In the genomic region with DNA sequence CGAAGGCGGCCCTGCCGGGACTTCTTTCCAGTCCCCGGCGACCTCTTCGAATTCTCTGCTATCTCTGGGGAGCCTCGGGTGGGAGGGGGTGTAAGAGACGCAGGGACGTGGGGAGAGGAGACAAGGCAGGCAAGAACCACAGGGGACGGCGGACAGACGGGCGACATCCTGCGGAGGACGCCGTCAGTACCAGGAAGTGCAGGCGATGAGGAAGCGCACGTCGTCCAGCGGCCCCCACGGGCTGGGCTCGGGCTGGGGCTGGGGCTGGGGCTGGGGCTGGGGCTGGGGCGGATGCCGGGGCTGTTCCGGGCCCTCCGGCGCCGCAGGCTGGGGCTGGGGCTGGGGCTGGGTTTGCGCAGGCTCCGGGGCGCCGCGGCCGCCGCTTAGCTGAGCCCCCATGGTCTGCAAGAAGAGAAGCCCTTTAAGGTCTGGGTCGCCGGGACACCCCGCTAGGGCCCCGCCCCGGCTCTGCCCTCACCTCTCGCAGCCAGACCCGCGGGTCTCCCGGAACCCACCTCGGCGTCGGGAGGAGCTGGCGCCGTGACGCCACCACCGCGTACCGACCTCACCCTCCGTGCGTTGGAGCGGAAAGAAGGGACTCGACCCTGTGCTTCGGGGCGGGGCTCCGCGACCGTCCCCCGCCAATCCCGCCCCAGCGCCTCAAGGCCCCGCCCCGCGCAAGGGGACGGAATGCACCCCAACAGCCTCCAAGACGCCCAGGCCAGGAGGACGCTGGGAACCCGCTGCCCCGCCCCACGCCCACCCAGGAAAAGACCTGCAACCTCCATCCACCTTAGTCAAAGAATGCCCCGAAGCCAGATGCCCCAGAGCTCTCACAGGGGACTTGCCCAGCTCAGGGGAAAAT, we compare ENCODE assay signal across 8 cellular contexts. TPM values are rescaled to one million over a fixed set of nuclear protein-coding genes. Genes with fewer than 3 reads are reported as not detected.
A peak's percentile ranks its signal among the peaks of the same experiment; 100 is the strongest.
DNase-seq lines count a peak whose midpoint lies in the region; ATAC-seq, FAIRE-seq and TF ChIP-seq lines count a peak whose summit lies in the region.

A gene (minus strand): TSS at position 592 of the 865 bp plus-strand sequence. CDS start 193 bp downstream, at position 399.

- no peak for TF ChIP-seq CTCF in natural killer cell (IDR thresholded peaks at IDR 0.05)

- H3K9me3 Mint-ChIP-seq in activated T-helper 17 cell treated with anti-CD3 and anti-CD28 coated beads, Interleukin-2, amount 50 U/mL, for 72 hours: no peaks in the 10 kb centered on the region
- H3K9me3 Mint-ChIP-seq in natural killer cell: no peaks in the 10 kb centered on the region

- no peaks in the 10 kb centered on the region for H3K27me3 Mint-ChIP-seq in activated T-helper 17 cell treated with anti-CD3 and anti-CD28 coated beads, Interleukin-2, amount 50 U/mL, for 72 hours
- no peaks in the 10 kb centered on the region for H3K27me3 Mint-ChIP-seq in natural killer cell (ENCODE audit: low read depth in 2 of 2)

- H3K4me3 Mint-ChIP-seq in activated T-helper 17 cell treated with anti-CD3 and anti-CD28 coated beads, Interleukin-2, amount 50 U/mL, for 72 hours: peak within 1 kb of the TSS; percentile 99
- H3K4me3 Mint-ChIP-seq in natural killer cell: peak within 1 kb of the TSS; percentile 95

- peak within 1 kb of the TSS; percentile 100 for H3K27ac Mint-ChIP-seq in activated T-helper 17 cell treated with anti-CD3 and anti-CD28 coated beads, Interleukin-2, amount 50 U/mL, for 72 hours
- H3K27ac Mint-ChIP-seq in natural killer cell: peak within 1 kb of the TSS; percentile 97 to 100

- FAIRE-seq in RCC 7860 (lab: Jason Lieb, UNC): no peak

- DNase-seq in DMS153 treated with DMSO at 0.1 percent for 48 hours (lab: John Stamatoyannopoulos, UW; ENCODE audit: unreplicated experiment) (peak; percentile 85), HuH-7.5 (ENCODE audit: low spot score) (peak; percentile 52), RCC 7860 (ENCODE audit: low spot score) (peak; percentile 77), fibroblast of peridontal ligament (ENCODE audit: extremely low read depth) (peak; percentile 70), natural killer cell (peak; percentile 80)
- DNase-seq in stimulated activated naive CD4-positive, alpha-beta T cell (lab: John Stamatoyannopoulos, UW): peak; percentile 76 to 87 (median 85)

- H3K36me3 Mint-ChIP-seq in activated T-helper 17 cell treated with anti-CD3 and anti-CD28 coated beads, Interleukin-2, amount 50 U/mL, for 72 hours (ENCODE audit: low read depth): peaks cover 74% of the 10 kb centered on the region
- no peaks in the 10 kb centered on the region for H3K36me3 Mint-ChIP-seq in natural killer cell

- intact Hi-C loops in natural killer cell (cut with micrococcal nuclease): no loop called here

- ATAC-seq in GM21447 (IDR thresholded peaks at IDR 0.05; ENCODE audit: unreplicated experiment) (peak; percentile 76), natural killer cell (peak; percentile 85 to 94 (median 85))
- ATAC-seq in activated T-helper 17 cell treated with anti-CD3 and anti-CD28 coated beads, Interleukin-2, amount 50 U/mL, for 72 hours (replicated peaks): peak; percentile 96

- peaks cover 4% of the 10 kb centered on the region for H3K4me1 Mint-ChIP-seq in activated T-helper 17 cell treated with anti-CD3 and anti-CD28 coated beads, Interleukin-2, amount 50 U/mL, for 72 hours
- H3K4me1 Mint-ChIP-seq in natural killer cell: peaks cover 16 to 33% of the 10 kb centered on the region in 2 donors

RNA-seq across cellular contexts. Expression of the gene that starts here (rescaled TPM):
- total RNA-seq in activated T-helper 17 cell treated with anti-CD3 and anti-CD28 coated beads, Interleukin-2, amount 50 U/mL, for 72 hours: 100 to 1,000 TPM in 1 of 2 donors, 10 to 100 TPM in 1; 38.3 to 104 TPM
- total RNA-seq in natural killer cell: 10 to 100 TPM; 76.5 to 92.7 (median 86.6) TPM

Comparison
In these comparisons a context has a peak if more than half of its experiments do, and no peak if none do; other contexts are left out.
1. Peak in every context shown above with its lines: DNase-seq and ATAC-seq.